In genomic region chr13:41675306-41675705, GRCh38 we compare ENCODE assay signal across 27 cellular contexts.
DNase-seq lines count a peak whose midpoint lies in the region; ATAC-seq and TF ChIP-seq lines count a peak whose summit lies in the region.
"Had no signal": no experiment of that assay in that cellular context is flagged by ENCODE, and none has a peak within 500 bp of the region (broad histone marks: within the 10 kb centered on the region; RNA-seq: fewer than 3 reads in every experiment).

No MANE protein-coding gene starts in this region.

- peak; percentile 25 for DNase-seq in MCF 10A (ENCODE audit: unreplicated experiment)
- no peak for DNase-seq in breast epithelium (ENCODE audit: low spot score in 2 of 2)
- DNase-seq in cardiac fibroblast (ENCODE audit: low read depth in 2 of 2), result peak; percentile 59 to 78
- DNase-seq in foreskin keratinocyte, result peak; percentile 38 to 64
- DNase-seq in A172 (ENCODE audit: low spot score), result no peak
- DNase-seq in DMS114 treated with DMSO at 0.1 percent for 48 hours (lab: John Stamatoyannopoulos, UW; ENCODE audit: unreplicated experiment), result no peak
- DNase-seq in HPDE6-E6E7 (ENCODE audit: extremely low spot score), result no peak
- no peak for DNase-seq in midbrain (lab: John Stamatoyannopoulos, UW)
- DNase-seq: activated CD4-positive, alpha-beta T cell treated with anti-CD3 and anti-CD28 coated beads for 4 hours; activated naive CD4-positive, alpha-beta T cell treated with anti-CD3 and anti-CD28 coated beads for 36 hours; activated T-cell treated with anti-CD3 and anti-CD28 coated beads, Interleukin-2, amount 50 U/mL, for 48 hours; cerebellar nuclear complex; COR-L47; DMS79 treated with DMSO at 0.1 percent for 48 hours; glutamatergic neuron; H7; left colon; naive B cell; NCI-H1048; NCI-H187; NCI-H2227 treated with DMSO at 0.1 percent for 48 hours; T-helper 17 cell; upper lobe of left lung had no signal

- TF ChIP-seq POLR2A in breast epithelium (IDR thresholded peaks at IDR 0.05), result no peak

- intact Hi-C loops in MCF 10A (cut with micrococcal nuclease), result no loop called here
- intact Hi-C loops in breast epithelium (cut with DNase I; ENCODE audit: low total_unique reads), result no loop called here

- no peak overlapping the region for H3K27ac Mint-ChIP-seq in MCF 10A (ENCODE audit: low read depth, unreplicated experiment)
- H3K27ac Mint-ChIP-seq: activated naive CD4-positive, alpha-beta T cell treated with anti-CD3 and anti-CD28 coated beads for 36 hours; memory B cell; naive B cell; T-helper 17 cell had no signal

- no peak for ATAC-seq in foreskin keratinocyte
- ATAC-seq: left colon, T-helper 17 cell had no signal

- BruUV-seq in MCF 10A (replicated peaks; lab: Mats Ljungman, UMichigan), result no TSS peak

- no peaks in the 10 kb centered on the region for H3K27me3 Mint-ChIP-seq in MCF 10A (ENCODE audit: insufficient read depth, unreplicated experiment)
- H3K27me3 Mint-ChIP-seq: memory B cell, T-helper 17 cell had no signal

- no peak for TF ChIP-seq CTCF in MCF 10A (IDR thresholded peaks at IDR 0.05; ENCODE audit: unreplicated experiment)
- no peak for TF ChIP-seq CTCF in breast epithelium (IDR thresholded peaks at IDR 0.05)
- TF ChIP-seq CTCF in cardiac fibroblast (IDR thresholded peaks at IDR 0.05; ENCODE audit: low read depth, low read length), result no peak
- TF ChIP-seq CTCF in foreskin keratinocyte (conservative IDR thresholded peaks at IDR 0.05), result no peak

- H3K27ac ChIP-seq in breast epithelium (no peak overlapping the region), foreskin keratinocyte (no peak overlapping the region)
- H3K27ac ChIP-seq: BLaER1 treated with 17β-estradiol and CSF1 and Interleukin-3, amounts not matched to agents 10 nM and 100 nM; esophagus muscularis mucosa; SJSA1; upper lobe of left lung had no signal

- H3K9me3 Mint-ChIP-seq in MCF 10A (ENCODE audit: unreplicated experiment), result no peaks in the 10 kb centered on the region
- H3K9me3 Mint-ChIP-seq: activated naive CD4-positive, alpha-beta T cell treated with anti-CD3 and anti-CD28 coated beads for 36 hours; memory B cell; naive B cell had no signal

- no peaks in the 10 kb centered on the region for H3K36me3 ChIP-seq in breast epithelium
- H3K36me3 ChIP-seq: esophagus muscularis mucosa, SJSA1, upper lobe of left lung had no signal

- no peaks in the 10 kb centered on the region for H3K4me1 Mint-ChIP-seq in MCF 10A (ENCODE audit: insufficient read depth, unreplicated experiment)
- H3K4me1 Mint-ChIP-seq: memory B cell, naive B cell, T-helper 17 cell had no signal

- H3K4me3 ChIP-seq in breast epithelium, result no peak overlapping the region
- H3K4me3 ChIP-seq in cardiac fibroblast (replicated peaks in 1 of 2; ENCODE audit: low read depth in 2 of 2, low read length in 2 of 2), result no peak overlapping the region
- H3K4me3 ChIP-seq: BLaER1 treated with 17β-estradiol and CSF1 and Interleukin-3, amounts not matched to agents 10 nM and 100 nM; esophagus muscularis mucosa; SJSA1; upper lobe of left lung had no signal

- CTCF ChIA-PET in MCF 10A (lab: Yijun Ruan, JAX), result interaction anchor here (0.9 kb wide), 1 partner anchor 442 kb away, joined by 3 read pairs; no protein-coding TSS in a partner anchor

- no peaks in the 10 kb centered on the region for H3K27me3 ChIP-seq in breast epithelium
- H3K27me3 ChIP-seq in foreskin keratinocyte, result no peaks in the 10 kb centered on the region
- H3K27me3 ChIP-seq: BLaER1 treated with 17β-estradiol and CSF1 and Interleukin-3, amounts not matched to agents 10 nM and 100 nM; esophagus muscularis mucosa; SJSA1; upper lobe of left lung had no signal

- peaks cover 21% of the 10 kb centered on the region for H3K36me3 Mint-ChIP-seq in MCF 10A (ENCODE audit: insufficient read depth, unreplicated experiment)

- H3K4me1 ChIP-seq in breast epithelium (no peaks in the 10 kb centered on the region), foreskin keratinocyte (peaks cover 12% of the 10 kb centered on the region)
- H3K4me1 ChIP-seq: BLaER1 treated with 17β-estradiol and CSF1 and Interleukin-3, amounts not matched to agents 10 nM and 100 nM had no signal

- H3K4me3 Mint-ChIP-seq in MCF 10A (ENCODE audit: unreplicated experiment), result no peak overlapping the region
- H3K4me3 Mint-ChIP-seq: activated naive CD4-positive, alpha-beta T cell treated with anti-CD3 and anti-CD28 coated beads for 36 hours; memory B cell; naive B cell; T-helper 17 cell had no signal

- H3K9me3 ChIP-seq in breast epithelium, result no peaks in the 10 kb centered on the region
- H3K9me3 ChIP-seq: BLaER1 treated with 17β-estradiol and CSF1 and Interleukin-3, amounts not matched to agents 10 nM and 100 nM; esophagus muscularis mucosa; SJSA1; upper lobe of left lung had no signal

- POLR2A ChIA-PET in MCF 10A (lab: Yijun Ruan, JAX), result interaction anchor here (0.6 to 1.3 kb wide), 5 partner anchors 12 to 519 kb away, joined by 3 read pairs; no protein-coding TSS in a partner anchor

Comparison
In these comparisons a context has a peak if more than half of its experiments do, and no peak if none do; other contexts are left out.
1. DNase-seq: peak in MCF 10A (single experiment), cardiac fibroblast (2 of 2) and foreskin keratinocyte (2 of 2); none in breast epithelium (0 of 2), A172 (single experiment), DMS114 treated with DMSO at 0.1 percent for 48 hours (single experiment), HPDE6-E6E7 (single experiment) and midbrain (single experiment).